Comparison of ENCODE assay signal across 14 cellular contexts in genomic region chr2:196076778-196077568, GRCh38. TPM values are rescaled to one million over a fixed set of nuclear protein-coding genes. Genes with fewer than 3 reads are reported as not detected.
DNase-seq lines count a peak whose midpoint lies in the region; ATAC-seq and TF ChIP-seq lines count a peak whose summit lies in the region.
"Had no signal": no experiment of that assay in that cellular context is flagged by ENCODE, and none has a peak within 500 bp of the region (broad histone marks: within the 10 kb centered on the region; RNA-seq: fewer than 3 reads in every experiment).

No MANE protein-coding gene starts in this region.

- H3K27ac ChIP-seq in left lung = no peak overlapping the region
- H3K27ac ChIP-seq: pancreas, spleen had no signal

- no peaks in the 10 kb centered on the region for H3K27me3 Mint-ChIP-seq in activated T-helper 1 cell treated with anti-CD3 and anti-CD28 coated beads, Interleukin-12 subunit alpha, Interleukin-12 subunit beta, Interleukin-2, Interleukin-4 antibody, amounts not matched to agents 30 ng/mL and 10 ng/mL and 1 ng/mL, durations not matched to agents 14 hours and 24 hours and 36 hours (ENCODE audit: insufficient read depth)
- H3K27me3 Mint-ChIP-seq: activated naive CD4-positive, alpha-beta T cell treated with anti-CD3 and anti-CD28 coated beads, Interleukin-2, amount 50 U/mL, for 24 hours; central memory CD8-positive, alpha-beta T cell had no signal

- no peaks in the 10 kb centered on the region for H3K27me3 ChIP-seq in left lung
- H3K27me3 ChIP-seq: pancreas, spleen, tibial nerve had no signal

- peaks cover 6 to 14% of the 10 kb centered on the region in 2 donors for H3K4me1 ChIP-seq in left lung

- intact Hi-C loops in left lung (cut with DNase I) = loop anchor here in 1 of 2 donors (10.0 kb wide), 1 partner anchor 198 kb away; no protein-coding TSS in a partner anchor
- intact Hi-C loops in activated T-helper 1 cell treated with anti-CD3 and anti-CD28 coated beads, Interleukin-12 subunit alpha, Interleukin-12 subunit beta, Interleukin-2, Interleukin-4 antibody, amounts not matched to agents 30 ng/mL and 10 ng/mL and 1 ng/mL, durations not matched to agents 14 hours and 24 hours and 36 hours (cut with micrococcal nuclease) = no loop called here

- H3K36me3 Mint-ChIP-seq in activated T-helper 1 cell treated with anti-CD3 and anti-CD28 coated beads, Interleukin-12 subunit alpha, Interleukin-12 subunit beta, Interleukin-2, Interleukin-4 antibody, amounts not matched to agents 30 ng/mL and 10 ng/mL and 1 ng/mL, durations not matched to agents 14 hours and 24 hours and 36 hours (ENCODE audit: low read depth) = peaks cover 3% of the 10 kb centered on the region
- H3K36me3 Mint-ChIP-seq: activated naive CD4-positive, alpha-beta T cell treated with anti-CD3 and anti-CD28 coated beads, Interleukin-2, amount 50 U/mL, for 24 hours had no signal

- no peak overlapping the region for H3K4me3 Mint-ChIP-seq in activated T-helper 1 cell treated with anti-CD3 and anti-CD28 coated beads, Interleukin-12 subunit alpha, Interleukin-12 subunit beta, Interleukin-2, Interleukin-4 antibody, amounts not matched to agents 30 ng/mL and 10 ng/mL and 1 ng/mL, durations not matched to agents 14 hours and 24 hours and 36 hours
- H3K4me3 Mint-ChIP-seq: activated naive CD4-positive, alpha-beta T cell treated with anti-CD3 and anti-CD28 coated beads, Interleukin-2, amount 50 U/mL, for 24 hours; central memory CD8-positive, alpha-beta T cell had no signal

- H3K9me3 Mint-ChIP-seq in activated T-helper 1 cell treated with anti-CD3 and anti-CD28 coated beads, Interleukin-12 subunit alpha, Interleukin-12 subunit beta, Interleukin-2, Interleukin-4 antibody, amounts not matched to agents 30 ng/mL and 10 ng/mL and 1 ng/mL, durations not matched to agents 14 hours and 24 hours and 36 hours = peaks cover 3% of the 10 kb centered on the region
- H3K9me3 Mint-ChIP-seq: activated naive CD4-positive, alpha-beta T cell treated with anti-CD3 and anti-CD28 coated beads, Interleukin-2, amount 50 U/mL, for 24 hours; central memory CD8-positive, alpha-beta T cell had no signal

- no peaks in the 10 kb centered on the region for H3K9me3 ChIP-seq in left lung
- H3K9me3 ChIP-seq: pancreas, spleen, tibial nerve had no signal

- H3K4me1 Mint-ChIP-seq in activated T-helper 1 cell treated with anti-CD3 and anti-CD28 coated beads, Interleukin-12 subunit alpha, Interleukin-12 subunit beta, Interleukin-2, Interleukin-4 antibody, amounts not matched to agents 30 ng/mL and 10 ng/mL and 1 ng/mL, durations not matched to agents 14 hours and 24 hours and 36 hours (ENCODE audit: low read depth) = peaks cover 19% of the 10 kb centered on the region

- no peak overlapping the region for H3K4me3 ChIP-seq in left lung
- H3K4me3 ChIP-seq: pancreas, spleen, tibial nerve had no signal

- no peak overlapping the region for H3K27ac Mint-ChIP-seq in activated T-helper 1 cell treated with anti-CD3 and anti-CD28 coated beads, Interleukin-12 subunit alpha, Interleukin-12 subunit beta, Interleukin-2, Interleukin-4 antibody, amounts not matched to agents 30 ng/mL and 10 ng/mL and 1 ng/mL, durations not matched to agents 14 hours and 24 hours and 36 hours
- H3K27ac Mint-ChIP-seq: activated naive CD4-positive, alpha-beta T cell treated with anti-CD3 and anti-CD28 coated beads, Interleukin-2, amount 50 U/mL, for 24 hours had no signal

- TF ChIP-seq CTCF in left lung (IDR thresholded peaks at IDR 0.05) = no peak

- ATAC-seq in GM18508 (IDR thresholded peaks at IDR 0.05; ENCODE audit: insufficient read depth, unreplicated experiment) (peak; percentile 40), GM21390 (IDR thresholded peaks at IDR 0.05; ENCODE audit: unreplicated experiment) (peak; percentile 61), HG03520 (IDR thresholded peaks at IDR 0.05; ENCODE audit: unreplicated experiment) (peak; percentile 52), left lung (no peak)

- no peaks in the 10 kb centered on the region for H3K36me3 ChIP-seq in left lung
- H3K36me3 ChIP-seq: pancreas, spleen, tibial nerve had no signal

- DNase-seq in iPS-NIHi11 (ENCODE audit: low spot score) = peak; percentile 14
- DNase-seq in left lung = no peak
- no peak for DNase-seq in NCI-H510A (lab: John Stamatoyannopoulos, UW)
- DNase-seq in NCI-H748 (lab: John Stamatoyannopoulos, UW; ENCODE audit: unreplicated experiment) = no peak
- DNase-seq in activated T-helper 1 cell treated with anti-CD3 and anti-CD28 coated beads, Interleukin-12 subunit alpha, Interleukin-12 subunit beta, Interleukin-2, Interleukin-4 antibody, amounts not matched to agents 30 ng/mL and 10 ng/mL and 1 ng/mL, durations not matched to agents 14 hours and 24 hours and 36 hours (ENCODE audit: low spot score) = no peak
- DNase-seq: activated CD8-positive, alpha-beta memory T cell treated with anti-CD3 and anti-CD28 coated beads, Interleukin-2, amount 50 U/mL, for 48 hours; pancreas; spleen had no signal

RNA-seq across cellular contexts. Expression of gene DNAH7, which starts 8.3 kb away (rescaled TPM):
- total RNA-seq in left lung = 1 to 10 TPM; 1.6 to 4.9 TPM
- total RNA-seq in activated T-helper 1 cell treated with anti-CD3 and anti-CD28 coated beads, Interleukin-12 subunit alpha, Interleukin-12 subunit beta, Interleukin-2, Interleukin-4 antibody, amounts not matched to agents 30 ng/mL and 10 ng/mL and 1 ng/mL, durations not matched to agents 14 hours and 24 hours and 36 hours = not detected in 2 replicates
